8 cellular contexts compared by ENCODE assay signal in the genomic region with DNA sequence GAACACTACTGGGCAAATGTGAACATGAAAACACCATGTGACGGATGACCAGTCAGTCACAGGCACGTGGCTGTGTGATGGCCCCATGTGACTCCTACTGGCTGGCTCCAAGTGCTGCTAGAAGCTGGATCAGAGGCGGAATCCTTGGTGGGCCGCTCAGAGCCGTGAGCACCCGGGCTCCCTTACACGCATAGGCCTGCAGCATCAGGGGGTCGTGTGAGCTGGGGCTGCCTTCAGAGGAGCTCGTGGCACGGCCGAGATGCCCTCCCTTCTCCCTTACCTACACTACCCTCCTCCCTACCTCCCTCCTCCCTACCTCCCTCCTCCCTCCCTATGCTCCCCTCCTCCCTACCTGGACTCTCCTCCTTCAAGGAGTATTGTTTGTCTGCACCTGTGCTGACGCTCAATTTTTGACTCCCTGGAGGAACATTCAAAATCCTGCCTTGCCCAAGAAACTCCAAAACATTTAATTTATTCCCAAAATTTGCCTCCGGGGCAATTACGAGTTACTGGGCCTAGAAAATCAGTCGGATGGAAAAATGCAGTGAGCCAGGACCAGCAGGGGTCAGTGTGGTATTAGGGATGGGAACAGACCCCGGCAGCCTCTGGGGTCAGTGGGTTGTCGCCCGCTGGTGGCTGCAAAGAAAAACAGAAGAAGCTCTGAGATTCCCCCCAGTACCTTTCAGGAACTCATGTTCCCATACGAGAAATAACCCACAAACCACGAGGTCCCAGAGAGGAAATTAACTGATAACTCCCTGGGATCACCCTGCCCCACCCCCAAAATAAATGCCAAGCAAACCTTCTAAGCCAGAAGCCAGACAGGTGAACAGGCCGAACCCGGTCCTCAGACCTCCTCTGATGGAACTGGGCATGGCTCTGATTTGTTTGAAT.
DNase-seq lines count a peak whose midpoint lies in the region; ATAC-seq and TF ChIP-seq lines count a peak whose summit lies in the region.

No MANE protein-coding gene starts in this region.

- H3K9ac ChIP-seq in GM23248, result no peak overlapping the region

- POLR2A ChIA-PET in WTC11 (lab: Charles Lee), result interaction anchor here (0.9 kb wide), 1 partner anchor 141 kb away, joined by 4 read pairs; no protein-coding TSS in a partner anchor

- 32 to 41% methylated on average over 18 to 22 of the region's 22 CpGs for WGBS in GM23248 (ENCODE audit: low coverage in 1 of 2, low lambda C conversion rate in 2 of 2, missing lambda C conversion rate in 2 of 2), 2 experiments

- in situ Hi-C loops in GM23248 (cut with MboI), result loop anchor here (5.0 kb wide), 1 partner anchor 172 kb away; no protein-coding TSS in a partner anchor

- no peaks in the 10 kb centered on the region for H3K79me2 ChIP-seq in GM23248 (ENCODE audit: insufficient read depth)

- H3K27ac ChIP-seq in GM23248, result no peak overlapping the region
- H3K27ac ChIP-seq in left lung, result no peak overlapping the region

- TF ChIP-seq CTCF in AG09319 (IDR thresholded peaks at IDR 0.05; ENCODE audit: low read depth, low read length) (peak; percentile 91), WTC11 (IDR thresholded peaks at IDR 0.05) (peak; percentile 65), left lung (IDR thresholded peaks at IDR 0.05) (peak; percentile 47 to 80)

- intact Hi-C loops in left lung (cut with DNase I), result loop anchor here in 1 of 2 donors (2.0 to 10.0 kb wide), 2 partner anchors 172 to 324 kb away; no protein-coding TSS in a partner anchor

- no peaks in the 10 kb centered on the region for H4K20me1 ChIP-seq in GM23248 (ENCODE audit: insufficient read depth)

- no peak overlapping the region for H2AFZ ChIP-seq in GM23248

- H3K27ac Mint-ChIP-seq in WTC11, result no peak overlapping the region
- no peak overlapping the region for H3K27ac Mint-ChIP-seq in central memory CD8-positive, alpha-beta T cell (ENCODE audit: low read depth)

- no peaks in the 10 kb centered on the region for H3K27me3 Mint-ChIP-seq in WTC11 (ENCODE audit: low read depth)
- peaks cover 27% of the 10 kb centered on the region for H3K27me3 Mint-ChIP-seq in central memory CD8-positive, alpha-beta T cell

- ATAC-seq in WTC11 (peak; percentile 73), left lung (peak; percentile 75), esophagus mucosa (no peak)
- no peak for ATAC-seq in central memory CD8-positive, alpha-beta T cell (replicated peaks; ENCODE audit: extremely low read depth, poor library complexity, severe bottlenecking)

- H3K9me3 ChIP-seq in GM23248 (ENCODE audit: low read depth) (no peaks in the 10 kb centered on the region), left lung (no peaks in the 10 kb centered on the region)

- H3K4me1 ChIP-seq in GM23248 (ENCODE audit: insufficient read depth) (peaks cover 17% of the 10 kb centered on the region), left lung (peaks cover 0 to 8% of the 10 kb centered on the region in 2 donors)

- H3K4me2 ChIP-seq in GM23248 (ENCODE audit: unreplicated experiment), result no peak overlapping the region

- peaks cover 14% of the 10 kb centered on the region for H3K4me1 Mint-ChIP-seq in WTC11
- H3K4me1 Mint-ChIP-seq in central memory CD8-positive, alpha-beta T cell, result no peaks in the 10 kb centered on the region

- H3K9me2 ChIP-seq in GM23248 (ENCODE audit: insufficient read depth), result no peaks in the 10 kb centered on the region

- H3K27me3 ChIP-seq in GM23248 (replicated peaks; ENCODE audit: insufficient read depth) (no peaks in the 10 kb centered on the region), left lung (no peaks in the 10 kb centered on the region)

- no peaks in the 10 kb centered on the region for H3K36me3 ChIP-seq in GM23248 (ENCODE audit: low read depth)
- H3K36me3 ChIP-seq in left lung, result no peaks in the 10 kb centered on the region

- H3K4me3 ChIP-seq in GM23248 (no peak overlapping the region), left lung (no peak overlapping the region)

- H3F3A ChIP-seq in GM23248 (ENCODE audit: insufficient read depth), result peaks cover 14% of the 10 kb centered on the region

- no peaks in the 10 kb centered on the region for H3K36me3 Mint-ChIP-seq in WTC11
- H3K36me3 Mint-ChIP-seq in central memory CD8-positive, alpha-beta T cell (ENCODE audit: insufficient read depth), result no peaks in the 10 kb centered on the region

- peaks cover 6% of the 10 kb centered on the region; the same call in 1 of the 2 replicates for H3K9me3 Mint-ChIP-seq in WTC11
- H3K9me3 Mint-ChIP-seq in central memory CD8-positive, alpha-beta T cell, result no peaks in the 10 kb centered on the region

- DNase-seq in AG09319 (ENCODE audit: extremely low read depth, low read depth) (peak; percentile 71), GM23248 (peak; percentile 86), NCI-H345 (lab: John Stamatoyannopoulos, UW) (peak; percentile 72), WTC11 (ENCODE audit: low spot score) (peak; percentile 92), left lung (peak in 1 of 2 donors; percentile 62)
- DNase-seq in central memory CD8-positive, alpha-beta T cell (ENCODE audit: low spot score in 2 of 2), result peak; percentile 18 to 23
- DNase-seq in stimulated activated CD8-positive, alpha-beta memory T cell treated with anti-CD3 and anti-CD28 coated beads, Interleukin-12 subunit alpha, Interleukin-12 subunit beta, amount 100 ng/mL, for 1 hour (ENCODE audit: low read depth), result peak; percentile 29

- H3K4me3 Mint-ChIP-seq in WTC11, result no peak overlapping the region
- no peak overlapping the region for H3K4me3 Mint-ChIP-seq in central memory CD8-positive, alpha-beta T cell

- CTCF ChIA-PET in WTC11 (lab: Charles Lee), result interaction anchor here (0.5 to 3.9 kb wide), 82 partner anchors 9 to 545 kb away, joined by 3 to 94 read pairs (median 4); partner anchors contain the start of genes BDKRB1 and BDKRB2

TF ChIP-seq in WTC11, 78 proteins besides CTCF, POLR2A, EP300 and RAD21:
- TF ChIP-seq ZNF263 (CRISPR knock-in tag; IDR thresholded peaks at IDR 0.05; ENCODE audit: low read depth) (peak; percentile 95), USF2 (CRISPR knock-in tag; IDR thresholded peaks at IDR 0.05) (peak; percentile 74), CBFB (CRISPR knock-in tag; IDR thresholded peaks at IDR 0.05; ENCODE audit: low read depth) (no peak)
- TF ChIP-seq, protein P1, sequence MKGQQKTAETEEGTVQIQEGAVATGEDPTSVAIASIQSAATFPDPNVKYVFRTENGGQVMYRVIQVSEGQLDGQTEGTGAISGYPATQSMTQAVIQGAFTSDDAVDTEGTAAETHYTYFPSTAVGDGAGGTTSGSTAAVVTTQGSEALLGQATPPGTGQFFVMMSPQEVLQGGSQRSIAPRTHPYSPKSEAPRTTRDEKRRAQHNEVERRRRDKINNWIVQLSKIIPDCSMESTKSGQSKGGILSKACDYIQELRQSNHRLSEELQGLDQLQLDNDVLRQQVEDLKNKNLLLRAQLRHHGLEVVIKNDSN (CRISPR knock-in tag; IDR thresholded peaks at IDR 0.05), result peak; percentile 85
- TF ChIP-seq, protein P2, sequence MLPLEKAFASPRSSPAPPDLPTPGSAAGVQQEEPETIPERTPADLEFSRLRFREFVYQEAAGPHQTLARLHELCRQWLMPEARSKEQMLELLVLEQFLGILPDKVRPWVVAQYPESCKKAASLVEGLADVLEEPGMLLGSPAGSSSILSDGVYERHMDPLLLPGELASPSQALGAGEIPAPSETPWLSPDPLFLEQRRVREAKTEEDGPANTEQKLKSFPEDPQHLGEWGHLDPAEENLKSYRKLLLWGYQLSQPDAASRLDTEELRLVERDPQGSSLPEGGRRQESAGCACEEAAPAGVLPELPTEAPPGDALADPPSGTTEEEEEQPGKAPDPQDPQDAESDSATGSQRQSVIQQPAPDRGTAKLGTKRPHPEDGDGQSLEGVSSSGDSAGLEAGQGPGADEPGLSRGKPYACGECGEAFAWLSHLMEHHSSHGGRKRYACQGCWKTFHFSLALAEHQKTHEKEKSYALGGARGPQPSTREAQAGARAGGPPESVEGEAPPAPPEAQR (CRISPR knock-in tag; IDR thresholded peaks at IDR 0.05), result 0 out of 2 replicates have a peak, but pooled peaks have one; percentile 48
- TF ChIP-seq, protein P3, sequence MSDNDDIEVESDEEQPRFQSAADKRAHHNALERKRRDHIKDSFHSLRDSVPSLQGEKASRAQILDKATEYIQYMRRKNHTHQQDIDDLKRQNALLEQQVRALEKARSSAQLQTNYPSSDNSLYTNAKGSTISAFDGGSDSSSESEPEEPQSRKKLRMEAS (CRISPR knock-in tag; IDR thresholded peaks at IDR 0.05), result peak; percentile 51

Comparison
In these comparisons a context has a peak if more than half of its experiments do, and no peak if none do; other contexts are left out.
1. ATAC-seq: peak in WTC11 (single experiment) and left lung (single experiment); none in central memory CD8-positive, alpha-beta T cell (single experiment) and esophagus mucosa (single experiment).
2. Peak in every context shown above with its lines, with median percentiles within 50 percentile points of each other: CTCF ChIP-seq.